Comparison of ENCODE assay signal across 1 cellular context in genomic region chr12:48954781-48955501, GRCh38.
TF ChIP-seq lines count a peak whose summit lies in the region.

No MANE protein-coding gene starts in this region.

TF ChIP-seq in GM12878, 131 proteins besides CTCF, POLR2A, EP300 and RAD21:
- TF ChIP-seq CBFB (IDR thresholded peaks at IDR 0.05; ENCODE audit: low read depth) (no peak), BCLAF1 (IDR thresholded peaks at IDR 0.05) (no peak), HDGF (IDR thresholded peaks at IDR 0.05) (no peak), SPI1 (IDR thresholded peaks at IDR 0.05; ENCODE audit: borderline replicate concordance, insufficient read depth, low read depth, low read length) (peak; percentile 82), RB1 (IDR thresholded peaks at IDR 0.05; ENCODE audit: borderline replicate concordance) (no peak)
- TF ChIP-seq, protein P1, sequence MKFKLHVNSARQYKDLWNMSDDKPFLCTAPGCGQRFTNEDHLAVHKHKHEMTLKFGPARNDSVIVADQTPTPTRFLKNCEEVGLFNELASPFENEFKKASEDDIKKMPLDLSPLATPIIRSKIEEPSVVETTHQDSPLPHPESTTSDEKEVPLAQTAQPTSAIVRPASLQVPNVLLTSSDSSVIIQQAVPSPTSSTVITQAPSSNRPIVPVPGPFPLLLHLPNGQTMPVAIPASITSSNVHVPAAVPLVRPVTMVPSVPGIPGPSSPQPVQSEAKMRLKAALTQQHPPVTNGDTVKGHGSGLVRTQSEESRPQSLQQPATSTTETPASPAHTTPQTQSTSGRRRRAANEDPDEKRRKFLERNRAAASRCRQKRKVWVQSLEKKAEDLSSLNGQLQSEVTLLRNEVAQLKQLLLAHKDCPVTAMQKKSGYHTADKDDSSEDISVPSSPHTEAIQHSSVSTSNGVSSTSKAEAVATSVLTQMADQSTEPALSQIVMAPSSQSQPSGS (IDR thresholded peaks at IDR 0.05; ENCODE audit: low read length): no peak
- TF ChIP-seq, protein P2, sequence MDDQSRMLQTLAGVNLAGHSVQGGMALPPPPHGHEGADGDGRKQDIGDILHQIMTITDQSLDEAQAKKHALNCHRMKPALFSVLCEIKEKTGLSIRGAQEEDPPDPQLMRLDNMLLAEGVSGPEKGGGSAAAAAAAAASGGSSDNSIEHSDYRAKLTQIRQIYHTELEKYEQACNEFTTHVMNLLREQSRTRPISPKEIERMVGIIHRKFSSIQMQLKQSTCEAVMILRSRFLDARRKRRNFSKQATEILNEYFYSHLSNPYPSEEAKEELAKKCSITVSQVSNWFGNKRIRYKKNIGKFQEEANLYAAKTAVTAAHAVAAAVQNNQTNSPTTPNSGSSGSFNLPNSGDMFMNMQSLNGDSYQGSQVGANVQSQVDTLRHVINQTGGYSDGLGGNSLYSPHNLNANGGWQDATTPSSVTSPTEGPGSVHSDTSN (IDR thresholded peaks at IDR 0.05; ENCODE audit: insufficient replicate concordance, low read depth, low read length): no peak
